ENCODE assay signal across 20 cellular contexts in genomic region chr1:45479039-45479748, GRCh38.
"Had no signal": no experiment of that assay in that cellular context is flagged by ENCODE, and none has a peak within 500 bp of the region (broad histone marks: within the 10 kb centered on the region; RNA-seq: fewer than 3 reads in every experiment).

No MANE protein-coding gene starts in this region.

- H3K4me1 Mint-ChIP-seq: WTC11 had no signal

- H3K36me3 Mint-ChIP-seq: WTC11 had no signal

- H3K9me3 Mint-ChIP-seq: activated naive CD4-positive, alpha-beta T cell treated with anti-CD3 and anti-CD28 coated beads for 36 hours; activated T-cell treated with anti-CD3 and anti-CD28 coated beads, Interleukin-2, amount 50 U/mL, for 24 hours; activated T-helper 1 cell treated with anti-CD3 and anti-CD28 coated beads, Interleukin-12 subunit alpha, Interleukin-12 subunit beta, Interleukin-2, Interleukin-4 antibody, amounts not matched to agents 30 ng/mL and 10 ng/mL and 1 ng/mL, durations not matched to agents 14 hours and 24 hours and 36 hours; T-helper 1 cell treated with Interleukin-12 subunit alpha and Interleukin-12 subunit beta and Interleukin-4 antibody, amounts not matched to agents 30 μg/mL and 1 μg/mL, for 36 hours; WTC11 had no signal

- DNase-seq: activated CD4-positive, alpha-beta T cell treated with anti-CD3 and anti-CD28 coated beads for 48 hours; activated CD4-positive, alpha-beta T cell treated with anti-CD3 and anti-CD28 coated beads, Interleukin-2, amount 50 U/mL, for 4 hours; activated CD4-positive, CD25-positive, alpha-beta regulatory T cell treated with anti-CD3 and anti-CD28 coated beads, Interleukin-2, amount 50 U/mL, for 72 hours; activated CD8-positive, alpha-beta T cell treated with anti-CD3 and anti-CD28 coated beads, Interleukin-2, amount 10 ng/mL, durations not matched to agents 7 days and 5 days; activated effector memory CD4-positive, alpha-beta T cell treated with anti-CD3 and anti-CD28 coated beads, Interleukin-2, amount 50 U/mL, for 16 hours; activated naive CD4-positive, alpha-beta T cell treated with anti-CD3 and anti-CD28 coated beads for 36 hours; activated T-cell treated with anti-CD3 and anti-CD28 coated beads, Interleukin-2, amount 50 U/mL, for 24 hours; aorta; body of pancreas; central memory CD4-positive, alpha-beta T cell; MG63; NCI-H1436 treated with DMSO at 0.1 percent for 48 hours; NCI-H187; NCI-H510A treated with DMSO at 0.1 percent for 48 hours; PC-9; SHP77 treated with DMSO at 0.1 percent for 48 hours had no signal

- H3K27me3 Mint-ChIP-seq: activated T-cell treated with anti-CD3 and anti-CD28 coated beads, Interleukin-2, amount 50 U/mL, for 24 hours had no signal

- ATAC-seq: activated CD8-positive, alpha-beta T cell treated with anti-CD3 and anti-CD28 coated beads, Interleukin-2, amount 10 ng/mL, durations not matched to agents 7 days and 5 days; body of pancreas; WTC11 had no signal

- FAIRE-seq: bronchial epithelial cell had no signal

- H3K27ac Mint-ChIP-seq: activated CD8-positive, alpha-beta T cell treated with anti-CD3 and anti-CD28 coated beads, Interleukin-2, amount 10 ng/mL, durations not matched to agents 7 days and 5 days; activated naive CD4-positive, alpha-beta T cell treated with anti-CD3 and anti-CD28 coated beads for 36 hours; activated T-cell treated with anti-CD3 and anti-CD28 coated beads, Interleukin-2, amount 50 U/mL, for 24 hours; activated T-helper 1 cell treated with anti-CD3 and anti-CD28 coated beads, Interleukin-12 subunit alpha, Interleukin-12 subunit beta, Interleukin-2, Interleukin-4 antibody, amounts not matched to agents 30 ng/mL and 10 ng/mL and 1 ng/mL, durations not matched to agents 14 hours and 24 hours and 36 hours; T-helper 1 cell treated with Interleukin-12 subunit alpha and Interleukin-12 subunit beta and Interleukin-4 antibody, amounts not matched to agents 30 μg/mL and 1 μg/mL, for 36 hours; WTC11 had no signal

- H3K4me3 Mint-ChIP-seq: activated CD8-positive, alpha-beta T cell treated with anti-CD3 and anti-CD28 coated beads, Interleukin-2, amount 10 ng/mL, durations not matched to agents 7 days and 5 days; activated naive CD4-positive, alpha-beta T cell treated with anti-CD3 and anti-CD28 coated beads for 36 hours; activated T-cell treated with anti-CD3 and anti-CD28 coated beads, Interleukin-2, amount 50 U/mL, for 24 hours; activated T-helper 1 cell treated with anti-CD3 and anti-CD28 coated beads, Interleukin-12 subunit alpha, Interleukin-12 subunit beta, Interleukin-2, Interleukin-4 antibody, amounts not matched to agents 30 ng/mL and 10 ng/mL and 1 ng/mL, durations not matched to agents 14 hours and 24 hours and 36 hours; T-helper 1 cell treated with Interleukin-12 subunit alpha and Interleukin-12 subunit beta and Interleukin-4 antibody, amounts not matched to agents 30 μg/mL and 1 μg/mL, for 36 hours; WTC11 had no signal
